ENCODE assay signal across 8 cellular contexts in the genomic region with DNA sequence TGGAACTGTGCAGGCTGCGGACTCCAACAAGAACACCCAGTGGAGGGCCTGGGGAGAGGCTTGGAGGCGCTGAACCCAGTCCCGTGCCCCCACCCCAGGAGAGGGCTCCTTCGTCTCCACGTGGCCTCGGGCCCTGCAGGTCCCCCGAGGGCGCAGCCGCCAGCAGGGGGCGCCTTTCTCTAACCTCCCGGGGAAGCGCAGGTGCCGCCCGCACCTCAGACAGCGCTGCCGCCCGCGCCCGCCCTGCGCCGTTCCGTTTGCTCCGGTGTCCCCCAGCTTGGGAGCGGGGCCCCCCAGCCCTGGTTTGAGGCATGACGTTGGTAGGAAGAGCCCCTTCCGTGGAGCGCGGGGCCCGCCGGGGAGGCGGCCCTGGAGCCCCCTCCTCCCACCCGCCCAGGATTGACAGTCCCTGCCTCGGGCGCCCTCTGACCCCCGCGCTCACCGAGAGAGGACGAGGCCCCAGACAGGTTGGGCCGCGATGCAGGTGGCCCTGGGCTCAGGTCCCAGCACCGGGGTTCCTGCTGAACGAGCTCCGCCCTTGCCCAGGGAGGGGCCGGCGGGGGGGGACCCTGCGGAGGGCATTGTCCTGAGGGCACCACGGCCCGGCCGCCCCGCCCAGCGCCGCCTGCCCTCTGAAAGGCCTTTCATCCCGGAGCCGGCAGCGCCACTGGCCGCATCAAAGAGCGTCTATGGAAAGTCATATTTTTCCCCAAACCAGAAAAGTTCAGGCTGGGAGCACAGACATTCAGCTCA. TPM values are rescaled to one million over a fixed set of nuclear protein-coding genes. Genes with fewer than 3 reads are reported as not detected.
A peak's percentile ranks its signal among the peaks of the same experiment; 100 is the strongest.
DNase-seq lines count a peak whose midpoint lies in the region; ATAC-seq lines count a peak whose summit lies in the region.

No MANE protein-coding gene starts in this region.

- WGBS in aorta, 2 donors: 1 to 2% methylated on average over 44 to 57 of the region's 57 CpGs

- POLR2A ChIA-PET in CD4-positive, alpha-beta memory T cell (lab: Charles Lee; ENCODE audit: partially characterized antibody): interaction anchor here (0.6 to 2.5 kb wide), 4 partner anchors 15 to 286 kb away, joined by 3 to 7 read pairs (median 4); no protein-coding TSS in a partner anchor

- H3K4me3 ChIP-seq in CD4-positive, alpha-beta memory T cell (ENCODE audit: low read length in 2 of 2): peak overlapping the region in 1 of 2 donors; percentile 24
- H3K4me3 ChIP-seq in aorta (ENCODE audit: low read length in 2 of 2): peak overlapping the region; percentile 4 to 27

- CTCF ChIA-PET in CD4-positive, alpha-beta memory T cell (lab: Charles Lee; ENCODE audit: partially characterized antibody): interaction anchor here (0.7 to 2.7 kb wide), 17 partner anchors 9 to 457 kb away, joined by 3 to 37 read pairs (median 4); no protein-coding TSS in a partner anchor

- no peaks in the 10 kb centered on the region for H3K27me3 ChIP-seq in CD4-positive, alpha-beta memory T cell (ENCODE audit: insufficient read depth, low read length)
- no peaks in the 10 kb centered on the region for H3K27me3 ChIP-seq in aorta (ENCODE audit: control insufficient read depth in 1 of 2, insufficient read depth in 2 of 2, low read length in 1 of 2)

- H3K27ac Mint-ChIP-seq in CD4-positive, alpha-beta memory T cell: no peak overlapping the region
- H3K27ac Mint-ChIP-seq in T-helper 17 cell: no peak overlapping the region

- H3K27me3 Mint-ChIP-seq in CD4-positive, alpha-beta memory T cell: peaks cover 0 to 4% of the 10 kb centered on the region in 2 donors
- peaks cover 22% of the 10 kb centered on the region for H3K27me3 Mint-ChIP-seq in T-helper 17 cell

- H3K36me3 ChIP-seq in CD4-positive, alpha-beta memory T cell (ENCODE audit: insufficient read depth, low read length): no peaks in the 10 kb centered on the region
- no peaks in the 10 kb centered on the region for H3K36me3 ChIP-seq in aorta (ENCODE audit: control insufficient read depth in 1 of 2, insufficient read depth in 2 of 2, low read length in 1 of 2)

- H3K4me1 Mint-ChIP-seq in CD4-positive, alpha-beta memory T cell: peaks cover 5 to 13% (median 8%) of the 10 kb centered on the region in 4 donors
- H3K4me1 Mint-ChIP-seq in T-helper 17 cell: peaks cover 8% of the 10 kb centered on the region

- DNase-seq in CD4-positive, alpha-beta memory T cell: peak; percentile 77 to 85 (median 82)
- DNase-seq in HuH-7 (ENCODE audit: low spot score) (peak; percentile 98), T-helper 17 cell (peak; percentile 75 to 93 (median 80)), anterior cingulate cortex (lab: John Stamatoyannopoulos, UW) (peak in 48 of 58 donors; percentile 20 to 84 (median 60)), hippocampal formation (lab: John Stamatoyannopoulos, UW) (peak; percentile 68 to 70), sciatic nerve (ENCODE audit: low spot score) (peak; percentile 89), aorta (peak; percentile 88 to 95)

- H3K9me3 Mint-ChIP-seq in CD4-positive, alpha-beta memory T cell: no peaks in the 10 kb centered on the region

- H3K9me3 ChIP-seq in CD4-positive, alpha-beta memory T cell (ENCODE audit: control insufficient read depth in 1 of 2, low read length in 2 of 2): no peaks in the 10 kb centered on the region
- H3K9me3 ChIP-seq in T-helper 17 cell (ENCODE audit: control insufficient read depth, low read length, poor library complexity, severe bottlenecking) (no peaks in the 10 kb centered on the region), aorta (ENCODE audit: control insufficient read depth, low read length) (no peaks in the 10 kb centered on the region)

- H3K4me1 ChIP-seq in CD4-positive, alpha-beta memory T cell (ENCODE audit: insufficient read depth, low read length): no peaks in the 10 kb centered on the region
- H3K4me1 ChIP-seq in aorta (ENCODE audit: control insufficient read depth in 1 of 2, insufficient read depth in 2 of 2, low read length in 2 of 2): no peaks in the 10 kb centered on the region

- H3K36me3 Mint-ChIP-seq in CD4-positive, alpha-beta memory T cell: no peaks in the 10 kb centered on the region
- H3K36me3 Mint-ChIP-seq in T-helper 17 cell (ENCODE audit: low read depth): no peaks in the 10 kb centered on the region

- ATAC-seq in T-helper 17 cell (peak; percentile 99), sciatic nerve (peak; percentile 80), aorta (ENCODE audit: low FRiP score) (peak; percentile 84), GM21576 (IDR thresholded peaks at IDR 0.05; ENCODE audit: unreplicated experiment) (no peak)

- intact Hi-C loops in CD4-positive, alpha-beta memory T cell (cut with micrococcal nuclease): loop anchor here (1.0 to 5.0 kb wide), 2 partner anchors 184 to 399 kb away; partner anchors contain the start of gene PDGFA
- intact Hi-C loops in sciatic nerve (cut with DNase I): loop anchor here (5.0 to 10.0 kb wide), 2 partner anchors 182 to 304 kb away; partner anchors contain the start of gene PDGFA
- intact Hi-C loops in aorta (cut with DNase I): loop anchor here (5.0 to 10.0 kb wide), 3 partner anchors 162 to 309 kb away; no protein-coding TSS in a partner anchor

- no peak overlapping the region for H3K27ac ChIP-seq in CD4-positive, alpha-beta memory T cell (ENCODE audit: low read depth, low read length)
- H3K27ac ChIP-seq in aorta (ENCODE audit: low read depth in 1 of 2, low read length in 2 of 2): no peak overlapping the region

- peak overlapping the region in 2 of 8 donors; percentile 38 to 41 for H3K4me3 Mint-ChIP-seq in CD4-positive, alpha-beta memory T cell
- peak overlapping the region; percentile 60 for H3K4me3 Mint-ChIP-seq in T-helper 17 cell

RNA-seq across cellular contexts. Expression of gene FOXL3, which starts 42.9 kb away (rescaled TPM):
- not detected for total RNA-seq in CD4-positive, alpha-beta memory T cell
- not detected for polyA plus RNA-seq in CD4-positive, alpha-beta memory T cell
- not detected for total RNA-seq in T-helper 17 cell
- not detected for total RNA-seq in sciatic nerve
- not detected for total RNA-seq in aorta
- polyA plus RNA-seq in aorta: not detected
